Comparison of ENCODE assay signal across 28 cellular contexts in the genomic region with DNA sequence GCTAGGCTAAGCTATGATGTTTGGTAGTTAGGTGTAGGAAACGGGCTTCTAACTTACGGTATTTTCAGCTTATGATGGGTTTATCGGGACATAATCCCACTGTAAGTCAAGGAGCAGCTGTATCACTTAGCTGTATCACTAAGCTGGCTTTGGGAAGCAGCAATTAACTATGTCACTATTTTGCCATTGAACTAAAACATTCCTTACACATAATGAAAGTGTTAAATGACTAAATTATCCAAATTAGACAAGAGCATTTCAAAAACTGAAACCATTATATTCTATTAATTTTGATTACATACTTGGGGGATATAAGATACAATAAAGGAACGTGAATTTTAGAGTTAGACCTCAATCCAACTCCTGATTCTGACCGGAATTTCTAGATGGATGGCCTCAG.
"Had no signal": no experiment of that assay in that cellular context is flagged by ENCODE, and none has a peak within 500 bp of the region (broad histone marks: within the 10 kb centered on the region; RNA-seq: fewer than 3 reads in every experiment).

No MANE protein-coding gene starts in this region.

- H3K27ac Mint-ChIP-seq: activated naive CD4-positive, alpha-beta T cell treated with anti-CD3 and anti-CD28 coated beads, Interleukin-2, amount 10 ng/mL, durations not matched to agents 7 days and 5 days; activated naive CD8-positive, alpha-beta T cell treated with anti-CD3 and anti-CD28 coated beads for 36 hours; T-helper 1 cell treated with Interleukin-12 subunit alpha and Interleukin-12 subunit beta and Interleukin-4 antibody, amounts not matched to agents 30 μg/mL and 1 μg/mL, for 36 hours; WTC11 had no signal

- H3K36me3 ChIP-seq: brain microvascular endothelial cell, cardiac muscle cell, MG63, SJSA1 had no signal

- H3K9me3 ChIP-seq: MG63, SJSA1 had no signal

- ATAC-seq: activated T-cell treated with anti-CD3 and anti-CD28 coated beads, Interleukin-2, amount 50 U/mL, for 4 hours; PC-3; SK-N-SH treated with all-trans-retinoic acid at 6 μM for 48 hours; WTC11 had no signal

- FAIRE-seq: colon, RCC 7860 had no signal

- H3K9me3 Mint-ChIP-seq: activated naive CD4-positive, alpha-beta T cell treated with anti-CD3 and anti-CD28 coated beads, Interleukin-2, amount 10 ng/mL, durations not matched to agents 7 days and 5 days; activated naive CD8-positive, alpha-beta T cell treated with anti-CD3 and anti-CD28 coated beads for 36 hours; activated T-cell treated with anti-CD3 and anti-CD28 coated beads, Interleukin-2, amount 50 U/mL, for 4 hours; T-helper 1 cell treated with Interleukin-12 subunit alpha and Interleukin-12 subunit beta and Interleukin-4 antibody, amounts not matched to agents 30 μg/mL and 1 μg/mL, for 36 hours; WTC11 had no signal

- H3K4me3 Mint-ChIP-seq: activated naive CD4-positive, alpha-beta T cell treated with anti-CD3 and anti-CD28 coated beads, Interleukin-2, amount 10 ng/mL, durations not matched to agents 7 days and 5 days; activated naive CD8-positive, alpha-beta T cell treated with anti-CD3 and anti-CD28 coated beads for 36 hours; activated T-cell treated with anti-CD3 and anti-CD28 coated beads, Interleukin-2, amount 50 U/mL, for 4 hours; T-helper 1 cell treated with Interleukin-12 subunit alpha and Interleukin-12 subunit beta and Interleukin-4 antibody, amounts not matched to agents 30 μg/mL and 1 μg/mL, for 36 hours; WTC11 had no signal

- H3K4me3 ChIP-seq: cardiac muscle cell, MG63, SJSA1 had no signal

- DNase-seq: activated CD4-positive, alpha-beta T cell treated with anti-CD3 and anti-CD28 coated beads for 48 hours; activated CD4-positive, alpha-beta T cell treated with anti-CD3 and anti-CD28 coated beads, Interleukin-2, amount 50 U/mL, for 4 hours; activated CD4-positive, CD25-positive, alpha-beta regulatory T cell treated with anti-CD3 and anti-CD28 coated beads, Interleukin-2, amount 50 U/mL, for 72 hours; activated CD8-positive, alpha-beta memory T cell treated with anti-CD3 and anti-CD28 coated beads for 24 hours; activated gamma-delta T cell; activated naive CD4-positive, alpha-beta T cell treated with anti-CD3 and anti-CD28 coated beads, Interleukin-2, amount 10 ng/mL, durations not matched to agents 7 days and 5 days; activated naive CD8-positive, alpha-beta T cell treated with anti-CD3 and anti-CD28 coated beads for 36 hours; activated T-cell treated with anti-CD3 and anti-CD28 coated beads, Interleukin-2, amount 50 U/mL, for 4 hours; brain microvascular endothelial cell; cerebellar nuclear complex; MG63; MV-4-11; NCI-H1092 treated with DMSO at 0.1 percent for 48 hours; NCI-H1417 treated with DMSO at 0.1 percent for 48 hours; NCI-H1694 treated with DMSO at 0.1 percent for 48 hours; NCI-H2029 treated with DMSO at 0.1 percent for 48 hours; NCI-H345; NCI-H510A; NCI-H526 treated with DMSO at 0.1 percent for 48 hours; PC-3; SHP77 had no signal

- H3K27me3 Mint-ChIP-seq: activated naive CD4-positive, alpha-beta T cell treated with anti-CD3 and anti-CD28 coated beads, Interleukin-2, amount 10 ng/mL, durations not matched to agents 7 days and 5 days; activated naive CD8-positive, alpha-beta T cell treated with anti-CD3 and anti-CD28 coated beads for 36 hours had no signal

- H3K4me1 ChIP-seq: SJSA1 had no signal

- H3K27me3 ChIP-seq: brain microvascular endothelial cell, cardiac muscle cell, MG63, SJSA1 had no signal

- H3K27ac ChIP-seq: brain microvascular endothelial cell, cardiac muscle cell, SJSA1 had no signal
